Comparison of ENCODE assay signal across 9 cellular contexts in genomic region chr5:95712347-95712958, GRCh38. TPM values are rescaled to one million over a fixed set of nuclear protein-coding genes. Genes with fewer than 3 reads are reported as not detected.
DNase-seq lines count a peak whose midpoint lies in the region; ATAC-seq, FAIRE-seq and TF ChIP-seq lines count a peak whose summit lies in the region.
"Had no signal": no experiment of that assay in that cellular context is flagged by ENCODE, and none has a peak within 500 bp of the region (broad histone marks: within the 10 kb centered on the region; RNA-seq: fewer than 3 reads in every experiment).

No MANE protein-coding gene starts in this region.

- no peaks in the 10 kb centered on the region for H3K27me3 ChIP-seq in GM12878 (replicated peaks in 1 of 2; ENCODE audit: control insufficient read depth in 2 of 2, insufficient read depth in 2 of 2, low read length in 1 of 2)

- no peaks in the 10 kb centered on the region for H3K36me3 ChIP-seq in GM12878 (ENCODE audit: control insufficient read depth in 2 of 2, insufficient read depth in 2 of 2, low read length in 1 of 2)

- no peak for FAIRE-seq in GM12878 (lab: Jason Lieb, UNC)
- FAIRE-seq: colon had no signal

- H3K9ac ChIP-seq in GM12878 (ENCODE audit: control insufficient read depth, insufficient read depth, low read length): no peak overlapping the region

- intact Hi-C loops in GM12878 (cut with micrococcal nuclease; ENCODE audit: unreplicated experiment): no loop called here

- RAD21 ChIA-PET in GM12878 (lab: Charles Lee; ENCODE audit: unreplicated experiment): no interaction called here

- SMC1A ChIA-PET in GM12878 (lab: Charles Lee; ENCODE audit: uncharacterized antibody, unreplicated experiment): no interaction called here

- peaks cover 8% of the 10 kb centered on the region for H3K4me1 ChIP-seq in GM12878 (ENCODE audit: control insufficient read depth, insufficient read depth, low read length)

- TF ChIP-seq POLR2A in GM12878 (IDR thresholded peaks at IDR 0.05; ENCODE audit: low read depth, low read length): no peak

- TF ChIP-seq EP300 in GM12878 (IDR thresholded peaks at IDR 0.05; ENCODE audit: borderline replicate concordance in 1 of 2, control insufficient read depth in 1 of 2, low read depth in 2 of 2, low read length in 2 of 2): no peak

- no peak for TF ChIP-seq RAD21 in GM12878 (IDR thresholded peaks at IDR 0.05; ENCODE audit: insufficient read depth, low read depth, low read length)

- no peak overlapping the region for H3K27ac ChIP-seq in GM12878 (ENCODE audit: control insufficient read depth, insufficient read depth)

- no peaks in the 10 kb centered on the region; the same call in 2 of the 3 replicates for H3K9me3 ChIP-seq in GM12878 (replicated peaks; ENCODE audit: control insufficient read depth, insufficient read depth, low read length)

- in situ Hi-C loops in GM12878 (cut with MboI): no loop called here

- DNase-seq in ELR (ENCODE audit: low read depth) (peak; percentile 99), M059J (ENCODE audit: low read depth) (peak; percentile 100), GM12878 (ENCODE audit: low read depth, low spot score) (no peak), renal cortical epithelial cell (ENCODE audit: low read depth) (peak; percentile 99), NCI-H774 (lab: John Stamatoyannopoulos, UW) (no peak)
- DNase-seq: NCI-H526 treated with DMSO at 0.1 percent for 48 hours had no signal

- ATAC-seq in GM12878: peak; percentile 13; the same call in 2 of the 3 replicates
- ATAC-seq in GM21723 (IDR thresholded peaks at IDR 0.05; ENCODE audit: unreplicated experiment): no peak
- ATAC-seq in HG02852 (IDR thresholded peaks at IDR 0.05; ENCODE audit: unreplicated experiment): no peak

- H4K20me1 ChIP-seq in GM12878 (ENCODE audit: control insufficient read depth, insufficient read depth): no peaks in the 10 kb centered on the region

- no TSS peak for BruUV-seq in GM12878 (replicated peaks; lab: Mats Ljungman, UMichigan)

- H2AFZ ChIP-seq in GM12878 (ENCODE audit: control insufficient read depth, low read depth, low read length): no peak overlapping the region

- no peak for TF ChIP-seq CTCF in GM12878 (IDR thresholded peaks at IDR 0.05 in 2 of 3, conservative IDR thresholded peaks at IDR 0.05 in 1 of 3; ENCODE audit: control insufficient read depth in 2 of 3, extremely low read depth in 1 of 3, insufficient read depth in 1 of 3, low read depth in 3 of 3, low read length in 3 of 3)

- CTCF ChIA-PET in GM12878 (lab: Yijun Ruan, JAX): interaction anchor here (1.0 kb wide), 1 partner anchor 48 kb away, joined by 7 read pairs; no protein-coding TSS in a partner anchor

- no peak overlapping the region for H3K4me2 ChIP-seq in GM12878 (ENCODE audit: control insufficient read depth, insufficient read depth)

- POLR2A ChIA-PET in GM12878 (lab: Charles Lee): no interaction called here

- no peak overlapping the region for H3K4me3 ChIP-seq in GM12878

- 58% methylated on average over 2 of the region's 2 CpGs for WGBS in GM12878 (ENCODE audit: insufficient coverage, insufficient replicate concordance, low lambda C conversion rate, missing lambda C conversion rate)

- no peaks in the 10 kb centered on the region for H3K79me2 ChIP-seq in GM12878 (ENCODE audit: control insufficient read depth, insufficient read depth, low read length)

TF ChIP-seq in GM12878, 131 proteins besides CTCF, POLR2A, EP300 and RAD21 (continues in another document):
- no peak for TF ChIP-seq ZNF622 (IDR thresholded peaks at IDR 0.05)
- TF ChIP-seq CHD4 (IDR thresholded peaks at IDR 0.05): no peak
- no peak for TF ChIP-seq ZNF384 (IDR thresholded peaks at IDR 0.05; ENCODE audit: borderline replicate concordance, low read depth, low read length)
- TF ChIP-seq ZBTB40 (IDR thresholded peaks at IDR 0.05; ENCODE audit: borderline replicate concordance): no peak
- no peak for TF ChIP-seq BHLHE40 (IDR thresholded peaks at IDR 0.05; ENCODE audit: borderline replicate concordance in 1 of 2, low read depth in 2 of 2, low read length in 1 of 2)
- no peak for TF ChIP-seq USF2 (IDR thresholded peaks at IDR 0.05; ENCODE audit: borderline replicate concordance, low read depth, low read length)
- TF ChIP-seq KAT2A (conservative IDR thresholded peaks at IDR 0.05; ENCODE audit: control insufficient read depth, low read depth, low read length): no peak
- no peak for TF ChIP-seq SUZ12 (IDR thresholded peaks at IDR 0.05; ENCODE audit: unreplicated experiment)

RNA-seq across cellular contexts. Expression of gene RHOBTB3, which starts 18.7 kb away (rescaled TPM):
- 192 and 286 TPM in 2 replicates for total RNA-seq in M059J (2014; rRNA removed; shearing (Covaris generic))
- total RNA-seq in GM12878 (2013; cell fraction: nucleolus; rRNA removed): 326 and 333 TPM in 2 replicates
- 9.6 and 12.3 TPM in 2 replicates for total RNA-seq in GM12878 (2014; rRNA removed)
- 9.1 and 11.0 TPM in 2 replicates for total RNA-seq in GM12878 (2014; rRNA removed; fragmentation: Illumina TruSeq; extraction: Trizol)
- total RNA-seq in GM12878 (2021): 8.0 and 10.6 TPM in 2 replicates
- polyA plus RNA-seq in GM12878 (2011; ENCODE audit: low read depth): 3.5 TPM
- polyA plus RNA-seq in GM12878 (2011; rRNA removed): 39.2 and 42.8 TPM in 2 replicates
- 54.1 and 59.0 TPM in 2 replicates for polyA plus RNA-seq in GM12878 (2011; cell fraction: cytosol; rRNA removed)
- 53.0 and 58.6 TPM in 2 replicates for polyA plus RNA-seq in GM12878 (2011; cell fraction: nucleus; rRNA removed)
- 6.2 and 9.4 TPM in 2 replicates for polyA plus RNA-seq in GM12878 (2012)
- 7.6 and 13.1 TPM in 2 replicates for polyA plus RNA-seq in GM12878 (2014; fragmentation: Illumina TruSeq; extraction: Trizol)
- 1 to 10 TPM; 3.6 to 4.1 TPM for polyA plus RNA-seq in GM12878 (2014; fragmentation: Nextera tagmentation; extraction: Ambion mirVana)
- polyA plus RNA-seq in GM12878 (2014; rRNA removed): 5.9 and 8.5 TPM in 2 replicates
- polyA plus RNA-seq in GM12878 (2016; fragmentation: Nextera tagmentation; extraction: Ambion mirVana): 1 to 10 TPM; 8.7 to 9.7 TPM
- polyA minus RNA-seq in GM12878 (2011; rRNA and poly(A)+ RNA removed): 164 and 183 TPM in 2 replicates
- polyA minus RNA-seq in GM12878 (2011; cell fraction: cytosol; rRNA and poly(A)+ RNA removed): 61.5 and 62.0 TPM in 2 replicates
- polyA minus RNA-seq in GM12878 (2011; cell fraction: nucleus; rRNA and poly(A)+ RNA removed): 115 and 166 TPM in 2 replicates
- 97.9 and 183 TPM in 2 replicates for total RNA-seq in renal cortical epithelial cell

RNA-seq across cellular contexts. Expression of gene SPATA9, which starts 29.7 kb away (rescaled TPM):
- total RNA-seq in M059J (2014; rRNA removed; shearing (Covaris generic)): 0.54 and 1.3 TPM in 2 replicates
- 0.81 TPM in 1 of 2 replicates, not detected in the other for total RNA-seq in GM12878 (2013; cell fraction: nucleolus; rRNA removed)
- total RNA-seq in GM12878 (2014; rRNA removed) (0.11 and 0.16 TPM in 2 replicates), GM12878 (2014; rRNA removed; fragmentation: Illumina TruSeq; extraction: Trizol) (0.18 TPM in 1 of 2 replicates, not detected in the other), GM12878 (2021) (0.35 TPM in 1 of 2 replicates, not detected in the other), renal cortical epithelial cell (0.20 TPM in 1 of 2 replicates, not detected in the other)
- not detected for polyA plus RNA-seq in GM12878 (2011; ENCODE audit: low read depth)
- polyA plus RNA-seq in GM12878 (2011; rRNA removed) (0.33 and 0.46 TPM in 2 replicates), GM12878 (2014; fragmentation: Illumina TruSeq; extraction: Trizol) (0.13 TPM in 1 of 2 replicates, not detected in the other), GM12878 (2014; fragmentation: Nextera tagmentation; extraction: Ambion mirVana) (under 1 TPM; 0.16 to 0.49 TPM), GM12878 (2014; rRNA removed) (0.15 and 0.22 TPM in 2 replicates), GM12878 (2016; fragmentation: Nextera tagmentation; extraction: Ambion mirVana) (under 1 TPM; 0.16 to 0.24 TPM)
- 0.15 and 0.45 TPM in 2 replicates for polyA plus RNA-seq in GM12878 (2011; cell fraction: cytosol; rRNA removed)
- polyA plus RNA-seq in GM12878 (2011; cell fraction: nucleus; rRNA removed): 0.34 and 0.39 TPM in 2 replicates
- polyA plus RNA-seq in GM12878 (2012): 0.25 and 0.53 TPM in 2 replicates
- not detected in 2 replicates for polyA minus RNA-seq in GM12878 (2011; rRNA and poly(A)+ RNA removed)
- not detected in 2 replicates for polyA minus RNA-seq in GM12878 (2011; cell fraction: cytosol; rRNA and poly(A)+ RNA removed)
- polyA minus RNA-seq in GM12878 (2011; cell fraction: nucleus; rRNA and poly(A)+ RNA removed): 0.57 TPM in 1 of 2 replicates, not detected in the other

Comparison
In these comparisons a context has a peak if more than half of its experiments do, and no peak if none do; other contexts are left out.
1. DNase-seq: peak in ELR (single experiment), M059J (single experiment) and renal cortical epithelial cell (single experiment); none in GM12878 (single experiment) and NCI-H774 (single experiment).